Comparison of ENCODE assay signal across 8 cellular contexts in genomic region chr12:64083285-64084210, GRCh38.
A peak's percentile ranks its signal among the peaks of the same experiment; 100 is the strongest.
DNase-seq lines count a peak whose midpoint lies in the region; ATAC-seq and TF ChIP-seq lines count a peak whose summit lies in the region.

No MANE protein-coding gene starts in this region.

- intact Hi-C loops in stomach (cut with DNase I; ENCODE audit: low total_unique reads): no loop called here
- intact Hi-C loops in activated CD4-positive, alpha-beta T cell treated with anti-CD3 and anti-CD28 coated beads for 36 hours (cut with DNase I, micrococcal nuclease): no loop called here

- H3K4me1 ChIP-seq in adipocyte (ENCODE audit: control insufficient read depth, insufficient read depth, low read length): peaks cover 65% of the 10 kb centered on the region
- H3K4me1 ChIP-seq in right atrium auricular region: peaks cover 0 to 35% of the 10 kb centered on the region in 2 donors
- H3K4me1 ChIP-seq in stomach: peaks cover 24 to 61% (median 42%) of the 10 kb centered on the region in 4 donors

- peak overlapping the region; percentile 64 for H3K4me3 ChIP-seq in adipocyte (ENCODE audit: low read length)
- H3K4me3 ChIP-seq in right atrium auricular region: no peak overlapping the region
- H3K4me3 ChIP-seq in stomach: no peak overlapping the region

- no peak for TF ChIP-seq EP300 in stomach (IDR thresholded peaks at IDR 0.05)

- H3K9ac ChIP-seq in adipocyte (ENCODE audit: low read length): peak overlapping the region; percentile 54

- H3K4me1 Mint-ChIP-seq in activated CD4-positive, alpha-beta T cell treated with anti-CD3 and anti-CD28 coated beads for 36 hours: no peaks in the 10 kb centered on the region

- ATAC-seq in GM18511 (IDR thresholded peaks at IDR 0.05; ENCODE audit: unreplicated experiment): no peak
- ATAC-seq in activated CD4-positive, alpha-beta T cell treated with anti-CD3 and anti-CD28 coated beads for 36 hours: no peak

- H3K27me3 ChIP-seq in adipocyte (replicated peaks; ENCODE audit: control insufficient read depth, insufficient read depth, low read length): no peaks in the 10 kb centered on the region
- no peaks in the 10 kb centered on the region for H3K27me3 ChIP-seq in right atrium auricular region
- H3K27me3 ChIP-seq in stomach: no peaks in the 10 kb centered on the region

- H3K9me3 Mint-ChIP-seq in activated CD4-positive, alpha-beta T cell treated with anti-CD3 and anti-CD28 coated beads for 36 hours (ENCODE audit: low read depth): no peaks in the 10 kb centered on the region

- H3K36me3 ChIP-seq in adipocyte (ENCODE audit: control insufficient read depth, insufficient read depth, low read length, severe bottlenecking) (peaks cover 20% of the 10 kb centered on the region), right atrium auricular region (no peaks in the 10 kb centered on the region), stomach (peaks cover 0 to 13% (median 10%) of the 10 kb centered on the region in 4 donors)

- no peak overlapping the region for H3K4me3 Mint-ChIP-seq in activated CD4-positive, alpha-beta T cell treated with anti-CD3 and anti-CD28 coated beads for 36 hours

- no peaks in the 10 kb centered on the region for H3K9me3 ChIP-seq in adipocyte (ENCODE audit: control insufficient read depth, low read length)
- H3K9me3 ChIP-seq in right atrium auricular region: no peaks in the 10 kb centered on the region
- no peaks in the 10 kb centered on the region for H3K9me3 ChIP-seq in stomach

- no peaks in the 10 kb centered on the region for H3K36me3 Mint-ChIP-seq in activated CD4-positive, alpha-beta T cell treated with anti-CD3 and anti-CD28 coated beads for 36 hours (ENCODE audit: low read depth)

- no peak for TF ChIP-seq POLR2A in stomach (IDR thresholded peaks at IDR 0.05)

- H3K27ac Mint-ChIP-seq in activated CD4-positive, alpha-beta T cell treated with anti-CD3 and anti-CD28 coated beads for 36 hours: no peak overlapping the region

- H3K27ac ChIP-seq in right atrium auricular region (peak overlapping the region; percentile 63 to 75), stomach (peak overlapping the region; percentile 65 to 83 (median 74))

- DNase-seq in HCEC 1CT: peak; percentile 91
- peak; percentile 94 for DNase-seq in adipocyte (ENCODE audit: low read depth)
- peak; percentile 85 for DNase-seq in right atrium auricular region (ENCODE audit: low spot score)
- peak; percentile 87 for DNase-seq in stomach
- no peak for DNase-seq in germinal center (ENCODE audit: low spot score)
- DNase-seq in hepatic stellate cell (ENCODE audit: low spot score): no peak
- DNase-seq in activated CD4-positive, alpha-beta T cell treated with anti-CD3 and anti-CD28 coated beads for 36 hours: no peak

- 26 to 36% (median 31%) methylated on average over 6 of the region's 6 CpGs for WGBS in stomach, 5 donors

- CTCF ChIA-PET in activated CD4-positive, alpha-beta T cell treated with anti-CD3 and anti-CD28 coated beads for 36 hours (lab: Charles Lee): no interaction called here

- POLR2A ChIA-PET in activated CD4-positive, alpha-beta T cell treated with anti-CD3 and anti-CD28 coated beads for 36 hours (lab: Charles Lee): no interaction called here

- no peak for TF ChIP-seq CTCF in right atrium auricular region (IDR thresholded peaks at IDR 0.05)
- no peak for TF ChIP-seq CTCF in stomach (IDR thresholded peaks at IDR 0.05)

- H3K27me3 Mint-ChIP-seq in activated CD4-positive, alpha-beta T cell treated with anti-CD3 and anti-CD28 coated beads for 36 hours: peaks cover 9% of the 10 kb centered on the region

Comparison
In these comparisons a context has a peak if more than half of its experiments do, and no peak if none do; other contexts are left out.
1. DNase-seq: peak in HCEC 1CT (single experiment), adipocyte (single experiment), right atrium auricular region (single experiment) and stomach (single experiment); none in germinal center (single experiment), hepatic stellate cell (single experiment) and activated CD4-positive, alpha-beta T cell treated with anti-CD3 and anti-CD28 coated beads for 36 hours (single experiment).